Comparison of ENCODE assay signal across 1 cellular context in genomic region chr10:29951441-29951931, GRCh38.
TF ChIP-seq lines count a peak whose summit lies in the region.

No MANE protein-coding gene starts in this region.

TF ChIP-seq in IMR-90, 13 proteins besides CTCF, POLR2A, EP300 and RAD21:
- TF ChIP-seq CEBPB (IDR thresholded peaks at IDR 0.05; ENCODE audit: low read depth, low read length) (peak; percentile 52; the same call in 1 of the 2 replicates), CHD1 (IDR thresholded peaks at IDR 0.05; ENCODE audit: low read depth, low read length) (no peak), NFE2L2 (IDR thresholded peaks at IDR 0.05; ENCODE audit: low read depth, low read length) (no peak)
